ENCODE assay signal across 16 cellular contexts in genomic region chrX:139725720-139726119, GRCh38. TPM values are rescaled to one million over a fixed set of nuclear protein-coding genes. Genes with fewer than 3 reads are reported as not detected.
DNase-seq lines count a peak whose midpoint lies in the region; ATAC-seq, FAIRE-seq and TF ChIP-seq lines count a peak whose summit lies in the region.
"Had no signal": no experiment of that assay in that cellular context is flagged by ENCODE, and none has a peak within 500 bp of the region (broad histone marks: within the 10 kb centered on the region; RNA-seq: fewer than 3 reads in every experiment).

No MANE protein-coding gene starts in this region.

- TF ChIP-seq POLR2A in GM12891 (IDR thresholded peaks at IDR 0.05; ENCODE audit: low read depth, low read length): no peak

- intact Hi-C loops in posterior vena cava (cut with DNase I): no loop called here

- ATAC-seq in HG02610 (IDR thresholded peaks at IDR 0.05; ENCODE audit: unreplicated experiment) (peak; percentile 96), HG03354 (IDR thresholded peaks at IDR 0.05; ENCODE audit: poor library complexity, severe bottlenecking, unreplicated experiment) (peak; percentile 88)

- DNase-seq in GM12891 (ENCODE audit: insufficient read length, low spot score): peak; percentile 1
- no peak for DNase-seq in GM19239 (ENCODE audit: insufficient read length, low spot score)
- no peak for DNase-seq in NCI-H526 treated with DMSO at 0.1 percent for 48 hours (lab: John Stamatoyannopoulos, UW)
- DNase-seq in NCI-H226: no peak
- no peak for DNase-seq in posterior vena cava (ENCODE audit: low spot score)
- no peak for DNase-seq in GM03348 (ENCODE audit: low spot score)
- DNase-seq: activated CD8-positive, alpha-beta memory T cell treated with anti-CD3 and anti-CD28 coated beads for 24 hours; adrenal gland; NCI-H1694; nephron progenitor cell; Peyer's patch; transverse colon had no signal

- FAIRE-seq in GM12891 (lab: Jason Lieb, UNC): peak; percentile 87
- peak; percentile 89 for FAIRE-seq in GM19239 (lab: Jason Lieb, UNC)
- FAIRE-seq: keratinocyte had no signal

TF ChIP-seq in GM12891, 5 proteins besides CTCF, POLR2A, EP300 and RAD21:
- no peak for TF ChIP-seq POLR2AphosphoS5 (IDR thresholded peaks at IDR 0.05; ENCODE audit: low read depth, low read length)
- TF ChIP-seq TAF1 (IDR thresholded peaks at IDR 0.05; ENCODE audit: low read depth, low read length): no peak
- TF ChIP-seq POU2F2 (IDR thresholded peaks at IDR 0.05; ENCODE audit: low read depth, low read length): no peak
- no peak for TF ChIP-seq SPI1 (IDR thresholded peaks at IDR 0.05; ENCODE audit: low read depth, low read length)
- TF ChIP-seq PAX5 (IDR thresholded peaks at IDR 0.05; ENCODE audit: insufficient read depth, low read length, severe bottlenecking): no peak

RNA-seq across cellular contexts. Expression of gene MCF2, which starts 17.8 kb away (rescaled TPM):
- polyA plus RNA-seq in GM12891 (2012; ENCODE audit: low read depth, missing spikeins): 0.19 TPM
- under 1 TPM; 0.33 to 0.37 TPM for total RNA-seq in posterior vena cava
- total RNA-seq: transverse colon had no signal
- polyA plus RNA-seq: IgD-negative memory B cell had no signal
